ENCODE assay signal across 9 cellular contexts in genomic region chr20:38113401-38114325, GRCh38. TPM values are rescaled to one million over a fixed set of nuclear protein-coding genes. Genes with fewer than 3 reads are reported as not detected.
DNase-seq lines count a peak whose midpoint lies in the region; ATAC-seq and TF ChIP-seq lines count a peak whose summit lies in the region.
"Had no signal": no experiment of that assay in that cellular context is flagged by ENCODE, and none has a peak within 500 bp of the region (broad histone marks: within the 10 kb centered on the region; RNA-seq: fewer than 3 reads in every experiment).

No MANE protein-coding gene starts in this region.

- H3K4me3 ChIP-seq in AG09309 (ENCODE audit: control insufficient read depth, low read depth, low read length) (no peak overlapping the region), SJSA1 (no peak overlapping the region), uterus (no peak overlapping the region)
- H3K4me3 ChIP-seq: HAP-1 had no signal

- no peak overlapping the region for H3K27ac Mint-ChIP-seq in effector memory CD8-positive, alpha-beta T cell

- H3K27me3 Mint-ChIP-seq in effector memory CD8-positive, alpha-beta T cell, result no peaks in the 10 kb centered on the region

- TF ChIP-seq CTCF in AG09309 (IDR thresholded peaks at IDR 0.05; ENCODE audit: control insufficient read depth, insufficient read depth, low read depth, low read length, missing control alignments), result peak; percentile 19
- TF ChIP-seq CTCF in uterus (IDR thresholded peaks at IDR 0.05), result peak in 1 of 4 experiments; percentile 28

- intact Hi-C loops in uterus (cut with DNase I; ENCODE audit: low total_unique reads), result no loop called here

- no peaks in the 10 kb centered on the region for H3K4me1 Mint-ChIP-seq in effector memory CD8-positive, alpha-beta T cell (ENCODE audit: low read depth in 2 of 2)

- H3K9me3 Mint-ChIP-seq in effector memory CD8-positive, alpha-beta T cell, result no peaks in the 10 kb centered on the region

- no peak overlapping the region for H3K4me3 Mint-ChIP-seq in effector memory CD8-positive, alpha-beta T cell

- TF ChIP-seq POLR2A in uterus (IDR thresholded peaks at IDR 0.05), result no peak

- H3K36me3 Mint-ChIP-seq in effector memory CD8-positive, alpha-beta T cell (ENCODE audit: insufficient read depth), result no peaks in the 10 kb centered on the region

- DNase-seq in AG09309 (ENCODE audit: low read depth) (no peak), HCEC 1CT (peak; percentile 34), SJSA1 (ENCODE audit: low read depth in 1 of 2, low spot score in 2 of 2) (peak; percentile 56 to 78), iPS DF 4.7 (ENCODE audit: extremely low read depth, low spot score) (peak; percentile 44), NCI-H187 (lab: John Stamatoyannopoulos, UW) (no peak), uterus (no peak)
- no peak for DNase-seq in effector memory CD8-positive, alpha-beta T cell

- H3K27ac ChIP-seq in SJSA1, result no peak overlapping the region
- peak overlapping the region in 1 of 2 donors; percentile 88 for H3K27ac ChIP-seq in uterus

- ATAC-seq in effector memory CD8-positive, alpha-beta T cell (replicated peaks), result no peak
- no peak for ATAC-seq in activated CD4-positive, CD25-positive, alpha-beta regulatory T cell treated with anti-CD3 and anti-CD28 coated beads, Interleukin-2, amount 50 U/mL, for 24 hours

- H3K27me3 ChIP-seq in SJSA1 (replicated peaks), result no peaks in the 10 kb centered on the region
- H3K27me3 ChIP-seq in uterus, result no peaks in the 10 kb centered on the region

- H3K9me3 ChIP-seq in SJSA1 (replicated peaks), result no peaks in the 10 kb centered on the region
- no peaks in the 10 kb centered on the region for H3K9me3 ChIP-seq in uterus
- H3K9me3 ChIP-seq: HAP-1 had no signal

- no peaks in the 10 kb centered on the region for H3K36me3 ChIP-seq in SJSA1
- H3K36me3 ChIP-seq in uterus, result no peaks in the 10 kb centered on the region
- H3K36me3 ChIP-seq: HAP-1 had no signal

- H3K4me1 ChIP-seq in SJSA1 (replicated peaks) (peaks cover 65% of the 10 kb centered on the region), uterus (peaks cover 11 to 17% of the 10 kb centered on the region in 2 donors)

RNA-seq across cellular contexts. Expression of gene TGM2, which starts 51.4 kb away (rescaled TPM):
- total RNA-seq in SJSA1 (2014; rRNA removed; shearing (Covaris generic)), result 32.2 and 34.9 TPM in 2 replicates
- total RNA-seq in uterus, result 100 to 1,000 TPM; 136 to 639 (median 209) TPM

Comparison
In these comparisons a context has a peak if more than half of its experiments do, and no peak if none do; other contexts are left out.
1. DNase-seq: peak in HCEC 1CT (single experiment), SJSA1 (2 of 2) and iPS DF 4.7 (single experiment); none in AG09309 (single experiment), effector memory CD8-positive, alpha-beta T cell (0 of 3), NCI-H187 (0 of 2) and uterus (0 of 2).